ENCODE assay signal across 8 cellular contexts in genomic region chr18:23689031-23689615, GRCh38. TPM values are rescaled to one million over a fixed set of nuclear protein-coding genes. Genes with fewer than 3 reads are reported as not detected.
A peak's percentile ranks its signal among the peaks of the same experiment; 100 is the strongest.
DNase-seq lines count a peak whose midpoint lies in the region; ATAC-seq and TF ChIP-seq lines count a peak whose summit lies in the region.

TSS of gene LAMA3 (plus strand) at chr18:23689453. CDS start at chr18:23689684, 231 bp downstream.

- H3K27me3 Mint-ChIP-seq in T-cell (peaks cover 28 to 51% of the 10 kb centered on the region in 2 donors), MCF 10A (ENCODE audit: insufficient read depth, unreplicated experiment) (no peaks in the 10 kb centered on the region), immature natural killer cell (ENCODE audit: low read depth in 3 of 3) (peaks cover 8 to 30% (median 14%) of the 10 kb centered on the region in 3 donors)

- no peak for TF ChIP-seq POLR2A in erythroblast (IDR thresholded peaks at IDR 0.05; ENCODE audit: low read length)

- peak within 1 kb of the TSS; percentile 38 to 63 (median 54) for H3K4me3 ChIP-seq in skin epidermis

- intact Hi-C loops in MCF 10A (cut with micrococcal nuclease) = loop anchor here (1.0 to 5.0 kb wide), 2 partner anchors 52 to 67 kb away; no protein-coding TSS in a partner anchor

- H3K4me3 Mint-ChIP-seq in T-cell (peak within 1 kb of the TSS; percentile 53 to 74 (median 65)), MCF 10A (ENCODE audit: unreplicated experiment) (peak within 1 kb of the TSS; percentile 70), immature natural killer cell (peak within 1 kb of the TSS; percentile 23 to 69 (median 46))

- CTCF ChIA-PET in T-cell (lab: Charles Lee) = interaction anchor here (1.2 to 1.4 kb wide), 2 partner anchors 10 to 14 kb away, joined by 3 to 5 read pairs; no protein-coding TSS in a partner anchor
- CTCF ChIA-PET in MCF 10A (lab: Yijun Ruan, JAX) = interaction anchor here (1.4 kb wide), 1 partner anchor 14 kb away, joined by 6 read pairs; no protein-coding TSS in a partner anchor

- BruUV-seq in MCF 10A (replicated peaks; lab: Mats Ljungman, UMichigan) = no TSS peak

- ATAC-seq in T-cell (replicated peaks in 1 of 4) = peak; percentile 76 to 87 (median 78)

- H3K9me3 Mint-ChIP-seq in T-cell (no peaks in the 10 kb centered on the region), MCF 10A (ENCODE audit: unreplicated experiment) (no peaks in the 10 kb centered on the region), immature natural killer cell (no peaks in the 10 kb centered on the region)

- DNase-seq in D341Med (ENCODE audit: low spot score) (peak; percentile 88), HT-29 (ENCODE audit: low spot score) (peak; percentile 61), T-cell (peak in 15 of 34 experiments; percentile 5 to 34 (median 20)), MCF 10A (ENCODE audit: unreplicated experiment) (peak; percentile 58), immature natural killer cell (peak in 1 of 3 donors; percentile 5), erythroblast (lab: John Stamatoyannopoulos, UW) (no peak), SHP77 (lab: John Stamatoyannopoulos, UW) (no peak)

- peak; percentile 9 for TF ChIP-seq CTCF in MCF 10A (IDR thresholded peaks at IDR 0.05; ENCODE audit: unreplicated experiment)

- H3K27ac ChIP-seq in skin epidermis = peak within 1 kb of the TSS in 18 of 21 experiments; percentile 27 to 85 (median 70)

- peaks cover 11% of the 10 kb centered on the region in 3 donors for H3K4me1 Mint-ChIP-seq in T-cell
- H3K4me1 Mint-ChIP-seq in MCF 10A (ENCODE audit: insufficient read depth, unreplicated experiment) = no peaks in the 10 kb centered on the region
- H3K4me1 Mint-ChIP-seq in immature natural killer cell = peaks cover 8 to 9% of the 10 kb centered on the region in 2 donors

- H3K36me3 Mint-ChIP-seq in T-cell = no peaks in the 10 kb centered on the region
- no peaks in the 10 kb centered on the region for H3K36me3 Mint-ChIP-seq in MCF 10A (ENCODE audit: insufficient read depth, unreplicated experiment)
- H3K36me3 Mint-ChIP-seq in immature natural killer cell = no peaks in the 10 kb centered on the region

- POLR2A ChIA-PET in T-cell (lab: Charles Lee) (no interaction called here), MCF 10A (lab: Yijun Ruan, JAX) (interaction anchor here (0.6 to 1.4 kb wide), 7 partner anchors 20 to 115 kb away, joined by 3 to 6 read pairs (median 3); partner anchors contain the start of gene ANKRD29)

- H3K27ac Mint-ChIP-seq in T-cell (peak within 1 kb of the TSS in 1 of 2 donors; percentile 17), MCF 10A (ENCODE audit: low read depth, unreplicated experiment) (no peak within 1 kb of the TSS), immature natural killer cell (no peak within 1 kb of the TSS)

RNA-seq across cellular contexts. Expression of gene LAMA3, which starts in this region (rescaled TPM):
- total RNA-seq in HT-29 (2014; rRNA removed; shearing (Covaris generic)) = 8.6 and 9.5 TPM in 2 replicates
- total RNA-seq in T-cell = under 1 TPM in 3 of 5 donors, not detected in 2; 0.20 to 0.44 (median 0.26) TPM
- 269 and 371 TPM in 2 replicates for total RNA-seq in MCF 10A (2022)
- not detected for polyA plus RNA-seq in immature natural killer cell

Comparison
In these comparisons a context has a peak if more than half of its experiments do, and no peak if none do; other contexts are left out.
1. RNA of gene LAMA3 (total RNA-seq): 269 to 371 TPM in MCF 10A; 8.6 to 9.5 TPM in HT-29 and 0.20 to 0.44 TPM in T-cell; every median in the first group is over 10 times any median in the second.
2. Peak in ATAC-seq in T-cell; RNA of the gene not detected or under 1 TPM.
3. DNase-seq: peak in D341Med (single experiment), HT-29 (single experiment) and MCF 10A (single experiment); none in erythroblast (0 of 2) and SHP77 (0 of 2).
4. Peak in every context shown above with its lines, with median percentiles within 50 percentile points of each other: H3K4me3 Mint-ChIP-seq.